Comparison of ENCODE assay signal across 28 cellular contexts in the genomic region with DNA sequence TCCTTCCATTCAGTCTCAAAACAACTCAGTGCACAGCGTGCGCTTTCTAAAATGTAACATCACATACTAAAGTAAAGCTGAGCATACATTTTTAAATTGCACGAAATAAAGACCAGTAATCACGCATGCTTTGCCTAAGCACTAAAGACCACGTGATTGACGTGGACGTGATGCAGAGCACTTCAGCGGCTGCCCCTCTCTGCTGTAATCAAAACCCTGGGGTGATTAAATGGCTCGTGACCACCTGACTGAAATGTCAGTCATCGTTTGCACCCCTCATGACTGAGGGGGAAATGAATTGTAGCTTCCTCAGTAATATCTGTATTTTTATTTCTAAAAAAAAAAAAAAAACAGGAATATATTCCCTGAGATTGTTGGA.
A peak's percentile ranks its signal among the peaks of the same experiment; 100 is the strongest.
DNase-seq lines count a peak whose midpoint lies in the region; ATAC-seq, FAIRE-seq and TF ChIP-seq lines count a peak whose summit lies in the region.
"Had no signal": no experiment of that assay in that cellular context is flagged by ENCODE, and none has a peak within 500 bp of the region (broad histone marks: within the 10 kb centered on the region; RNA-seq: fewer than 3 reads in every experiment).

No MANE protein-coding gene starts in this region.

- H3K9ac ChIP-seq in IMR-90 (ENCODE audit: low read depth, low read length) (no peak overlapping the region), mesenchymal stem cell (ENCODE audit: low read length) (no peak overlapping the region), skeletal muscle satellite cell (ENCODE audit: low read depth, low read length) (peak overlapping the region; percentile 21)
- H3K9ac ChIP-seq: BLaER1 treated with 17β-estradiol and CSF1 and Interleukin-3, amounts not matched to agents 10 nM and 100 nM had no signal

- peak overlapping the region; percentile 59 for H4K5ac ChIP-seq in IMR-90 (ENCODE audit: low read depth, low read length)

- no peak for TF ChIP-seq RAD21 in IMR-90 (IDR thresholded peaks at IDR 0.05; ENCODE audit: low read length)

- no peaks in the 10 kb centered on the region for H3K27me3 ChIP-seq in IMR-90 (ENCODE audit: control insufficient read depth, insufficient read depth, low read length)
- H3K27me3 ChIP-seq in SJSA1 (replicated peaks): no peaks in the 10 kb centered on the region
- no peaks in the 10 kb centered on the region for H3K27me3 ChIP-seq in mesenchymal stem cell (ENCODE audit: control insufficient read depth in 1 of 2, insufficient read depth in 1 of 2, low read length in 2 of 2)
- no peaks in the 10 kb centered on the region for H3K27me3 ChIP-seq in skeletal muscle satellite cell (ENCODE audit: control insufficient read depth, insufficient read depth, low read length)
- no peaks in the 10 kb centered on the region for H3K27me3 ChIP-seq in pancreas
- H3K27me3 ChIP-seq: BLaER1 treated with 17β-estradiol and CSF1 and Interleukin-3, amounts not matched to agents 10 nM and 100 nM; esophagus muscularis mucosa; hepatocyte; neutrophil; sigmoid colon; upper lobe of left lung had no signal

- peaks cover 19% of the 10 kb centered on the region for H3K9me1 ChIP-seq in IMR-90 (ENCODE audit: insufficient read depth, low read length)

- ATAC-seq in IMR-90 (ENCODE audit: low read depth) (no peak), HG02759 (IDR thresholded peaks at IDR 0.05; ENCODE audit: unreplicated experiment) (no peak), left colon (no peak), pancreas (no peak), HG03196 (IDR thresholded peaks at IDR 0.05; ENCODE audit: unreplicated experiment) (no peak)
- ATAC-seq: activated CD4-positive, alpha-beta T cell treated with anti-CD3 and anti-CD28 coated beads for 36 hours; stimulated activated memory B cell treated with anti-CD40 and anti-IgM and Interleukin-4, amounts not matched to agents 10 μg/mL and 1 μg/mL and 100 μg/mL, for 72 hours had no signal

- H3K4ac ChIP-seq in IMR-90 (ENCODE audit: low read depth, low read length) (peak overlapping the region; percentile 90), mesenchymal stem cell (ENCODE audit: low read depth in 1 of 2, low read length in 2 of 2) (peak overlapping the region in 1 of 2 experiments; percentile 29)

- peak overlapping the region; percentile 97 for H2BK20ac ChIP-seq in IMR-90 (ENCODE audit: low read depth, low read length)

- H3K27ac ChIP-seq in IMR-90 (ENCODE audit: insufficient read depth, low read length) (peak overlapping the region; percentile 67), SJSA1 (peak overlapping the region; percentile 95; the same call in 1 of the 2 replicates), mesenchymal stem cell (ENCODE audit: low read length, poor library complexity, severe bottlenecking) (peak overlapping the region; percentile 61), pancreas (no peak overlapping the region)
- H3K27ac ChIP-seq: BLaER1 treated with 17β-estradiol and CSF1 and Interleukin-3, amounts not matched to agents 10 nM and 100 nM; hepatocyte; neutrophil; upper lobe of left lung had no signal

- peak overlapping the region; percentile 91 for H2BK120ac ChIP-seq in IMR-90 (ENCODE audit: low read depth, low read length)
- no peak overlapping the region for H2BK120ac ChIP-seq in mesenchymal stem cell (ENCODE audit: low read depth, low read length)

- CTCF ChIA-PET in IMR-90 (lab: Yijun Ruan, JAX): no interaction called here

- no peaks in the 10 kb centered on the region for H3K9me3 ChIP-seq in IMR-90 (ENCODE audit: control insufficient read depth, insufficient read depth, low read length)
- no peaks in the 10 kb centered on the region for H3K9me3 ChIP-seq in SJSA1 (replicated peaks)
- no peaks in the 10 kb centered on the region for H3K9me3 ChIP-seq in mesenchymal stem cell (ENCODE audit: control insufficient read depth, low read length)
- H3K9me3 ChIP-seq in skeletal muscle satellite cell (replicated peaks; ENCODE audit: low read length): no peaks in the 10 kb centered on the region
- H3K9me3 ChIP-seq in pancreas: no peaks in the 10 kb centered on the region
- H3K9me3 ChIP-seq: esophagus muscularis mucosa, HAP-1, neutrophil, sigmoid colon, upper lobe of left lung had no signal

- peak overlapping the region; percentile 95 to 99 for H2BK12ac ChIP-seq in mesenchymal stem cell (ENCODE audit: low read length in 2 of 2)

- H2BK5ac ChIP-seq in IMR-90 (ENCODE audit: low read depth, low read length, poor library complexity, severe bottlenecking) (peak overlapping the region; percentile 98), mesenchymal stem cell (ENCODE audit: low read depth, low read length, poor library complexity, severe bottlenecking) (no peak overlapping the region)

- TF ChIP-seq POLR2A in IMR-90 (IDR thresholded peaks at IDR 0.05; ENCODE audit: low read depth, low read length): no peak

- no peak for DNase-seq in IMR-90
- no peak for DNase-seq in SJSA1 (ENCODE audit: low read depth in 1 of 2, low spot score in 2 of 2)
- DNase-seq in mesenchymal stem cell: no peak
- no peak for DNase-seq in left colon
- DNase-seq in pancreas: no peak
- DNase-seq: activated CD4-positive, alpha-beta T cell treated with anti-CD3 and anti-CD28 coated beads for 36 hours; activated naive CD4-positive, alpha-beta T cell treated with anti-CD3 and anti-CD28 coated beads, Interleukin-2, amount 50 U/mL, for 16 hours; DMS79; dorsolateral prefrontal cortex; foreskin melanocyte; NCI-H1436 treated with DMSO at 0.1 percent for 48 hours; NCI-H2081 treated with DMSO at 0.1 percent for 48 hours; NCI-H226; RPMI8226; sigmoid colon; substantia nigra; upper lobe of left lung had no signal

- peak overlapping the region; percentile 10 to 69; a peak in 3 of 4 replicates for H4K8ac ChIP-seq in IMR-90 (ENCODE audit: low read depth in 2 of 2, low read length in 2 of 2)
- peak overlapping the region; percentile 47 for H4K8ac ChIP-seq in mesenchymal stem cell (ENCODE audit: low read length)

- WGBS in IMR-90 (ENCODE audit: extremely low coverage in 2 of 2, insufficient read length in 1 of 2), 2 experiments: 100% methylated on average over 1 of the region's 10 CpGs; no CpG with 5 or more reads in 1 of the 2 experiments
- WGBS in mesenchymal stem cell: 75% methylated on average over 9 of the region's 10 CpGs
- WGBS in pancreas, 2 donors: 74 to 84% methylated on average over 10 of the region's 10 CpGs

- H3K56ac ChIP-seq in IMR-90 (ENCODE audit: extremely low read depth, insufficient read depth, low read length): 0 out of 2 replicates have a peak overlapping the region, but pooled peaks have one; percentile 27

- dilution Hi-C loops in IMR-90 (cut with HindIII; ENCODE audit: low sequenced_read_pairs, unreplicated experiment): no loop called here

- H2AK9ac ChIP-seq in IMR-90 (replicated peaks; ENCODE audit: low read depth, low read length, poor library complexity): peak overlapping the region; percentile 23

- H4K91ac ChIP-seq in IMR-90 (ENCODE audit: insufficient read depth, low read depth, low read length) (peak overlapping the region; percentile 74), mesenchymal stem cell (ENCODE audit: low read length) (no peak overlapping the region)

- H3K4me2 ChIP-seq in IMR-90 (ENCODE audit: low read depth, low read length) (no peak overlapping the region), mesenchymal stem cell (ENCODE audit: low read length, poor library complexity, severe bottlenecking) (no peak overlapping the region), skeletal muscle satellite cell (ENCODE audit: low read length) (peak overlapping the region; percentile 39)
- H3K4me2 ChIP-seq: hepatocyte had no signal

- in situ Hi-C loops in IMR-90 (cut with MboI; ENCODE audit: low sequenced_read_pairs): no loop called here

- H3K79me1 ChIP-seq in IMR-90 (ENCODE audit: low read depth in 1 of 2, low read length in 2 of 2): peaks cover 0 to 24% of the 10 kb centered on the region in 2 experiments; a peak in 2 of 4 replicates
- no peaks in the 10 kb centered on the region for H3K79me1 ChIP-seq in mesenchymal stem cell (replicated peaks; ENCODE audit: low read length, poor library complexity, severe bottlenecking)

- FAIRE-seq in pancreas (lab: Jason Lieb, UNC): no peak
- FAIRE-seq: endometrium, G401.6 had no signal

- H3K4me3 ChIP-seq in IMR-90 (ENCODE audit: insufficient read depth, low read depth, low read length) (no peak overlapping the region), SJSA1 (no peak overlapping the region), mesenchymal stem cell (ENCODE audit: insufficient read depth in 1 of 2, low read depth in 1 of 2, low read length in 2 of 2) (no peak overlapping the region), skeletal muscle satellite cell (ENCODE audit: low read length) (no peak overlapping the region), pancreas (no peak overlapping the region)
- H3K4me3 ChIP-seq: BLaER1 treated with 17β-estradiol and CSF1 and Interleukin-3, amounts not matched to agents 10 nM and 100 nM; dorsolateral prefrontal cortex; esophagus muscularis mucosa; HAP-1; hepatocyte; sigmoid colon; upper lobe of left lung had no signal

- no TSS peak for BruUV-seq in IMR-90 (replicated peaks; lab: Mats Ljungman, UMichigan)

- H3K18ac ChIP-seq in IMR-90 (ENCODE audit: low read depth, low read length) (peak overlapping the region; percentile 84), mesenchymal stem cell (ENCODE audit: low read depth in 1 of 2, low read length in 2 of 2) (peak overlapping the region; percentile 50 to 58)

- peak overlapping the region; percentile 99 for H2AK5ac ChIP-seq in IMR-90 (ENCODE audit: low read depth, low read length)
- peak overlapping the region; percentile 81 for H2AK5ac ChIP-seq in mesenchymal stem cell (ENCODE audit: low read length, severe bottlenecking)

- H3K23ac ChIP-seq in IMR-90 (ENCODE audit: low read depth, low read length): peak overlapping the region; percentile 87; the same call in 1 of the 2 replicates
- H3K23ac ChIP-seq in mesenchymal stem cell (ENCODE audit: low read length in 2 of 2): no peak overlapping the region

- H3K14ac ChIP-seq in IMR-90 (replicated peaks; ENCODE audit: low read depth, low read length): peak overlapping the region; percentile 87
- no peak overlapping the region for H3K14ac ChIP-seq in mesenchymal stem cell (ENCODE audit: low read length in 2 of 2)

- intact Hi-C loops in IMR-90 (cut with micrococcal nuclease) (loop anchor here (5.0 kb wide), 1 partner anchor 112 kb away; no protein-coding TSS in a partner anchor), left colon (cut with DNase I, micrococcal nuclease) (no loop called here), pancreas (cut with DNase I) (no loop called here)

- H3K36me3 ChIP-seq in IMR-90 (ENCODE audit: control insufficient read depth, insufficient read depth, low read length): no peaks in the 10 kb centered on the region
- H3K36me3 ChIP-seq in SJSA1: no peaks in the 10 kb centered on the region
- no peaks in the 10 kb centered on the region for H3K36me3 ChIP-seq in mesenchymal stem cell (ENCODE audit: control insufficient read depth in 1 of 2, insufficient read depth in 2 of 2, low read depth in 1 of 2, low read length in 2 of 2)
- no peaks in the 10 kb centered on the region for H3K36me3 ChIP-seq in skeletal muscle satellite cell (ENCODE audit: insufficient read depth, low read length)
- no peaks in the 10 kb centered on the region for H3K36me3 ChIP-seq in pancreas
- H3K36me3 ChIP-seq: BLaER1 treated with 17β-estradiol and CSF1 and Interleukin-3, amounts not matched to agents 10 nM and 100 nM; esophagus muscularis mucosa; HAP-1; neutrophil; sigmoid colon; upper lobe of left lung had no signal

- peaks cover 18% of the 10 kb centered on the region for H3K4me1 ChIP-seq in IMR-90 (ENCODE audit: control insufficient read depth, insufficient read depth, low read length)
- H3K4me1 ChIP-seq in SJSA1 (replicated peaks): peaks cover 45% of the 10 kb centered on the region
- peaks cover 11% of the 10 kb centered on the region for H3K4me1 ChIP-seq in mesenchymal stem cell (ENCODE audit: control insufficient read depth, insufficient read depth, low read depth, low read length)
- H3K4me1 ChIP-seq in skeletal muscle satellite cell (ENCODE audit: control insufficient read depth, insufficient read depth, low read length): peaks cover 45% of the 10 kb centered on the region
- H3K4me1 ChIP-seq in pancreas: no peaks in the 10 kb centered on the region
- H3K4me1 ChIP-seq: HAP-1 had no signal

- H4K20me1 ChIP-seq in IMR-90 (ENCODE audit: insufficient read depth, low read length): no peaks in the 10 kb centered on the region
- H4K20me1 ChIP-seq: BLaER1 treated with 17β-estradiol and CSF1 and Interleukin-3, amounts not matched to agents 10 nM and 100 nM had no signal

- H2BK15ac ChIP-seq in IMR-90 (ENCODE audit: low read depth, low read length) (peak overlapping the region; percentile 97; the same call in 2 of the 3 replicates), mesenchymal stem cell (ENCODE audit: low read depth, poor library complexity, severe bottlenecking) (no peak overlapping the region)

- POLR2A ChIA-PET in IMR-90 (lab: Charles Lee; ENCODE audit: unreplicated experiment): interaction anchor here (0.6 kb wide), 1 partner anchor 36 kb away, joined by 5 read pairs; no protein-coding TSS in a partner anchor

- TF ChIP-seq CTCF in IMR-90 (conservative IDR thresholded peaks at IDR 0.05; ENCODE audit: low read depth, low read length) (no peak), pancreas (IDR thresholded peaks at IDR 0.05) (no peak)

- H2AFZ ChIP-seq in IMR-90 (replicated peaks; ENCODE audit: low read length, poor library complexity) (no peak overlapping the region), mesenchymal stem cell (ENCODE audit: low read depth, low read length) (no peak overlapping the region)
- H2AFZ ChIP-seq: hepatocyte had no signal

Comparison
In these comparisons a context has a peak if more than half of its experiments do, and no peak if none do; other contexts are left out.
1. H3K27ac ChIP-seq: peak in IMR-90 (single experiment), SJSA1 (single experiment) and mesenchymal stem cell (single experiment); none in pancreas (0 of 4).